1 cellular context compared by ENCODE assay signal in genomic region chr21:28885853-28886177, GRCh38.
TF ChIP-seq lines count a peak whose summit lies in the region.

No MANE protein-coding gene starts in this region.

TF ChIP-seq in WTC11, 78 proteins besides CTCF, POLR2A, EP300 and RAD21 (continued from another document):
- TF ChIP-seq, protein P1, sequence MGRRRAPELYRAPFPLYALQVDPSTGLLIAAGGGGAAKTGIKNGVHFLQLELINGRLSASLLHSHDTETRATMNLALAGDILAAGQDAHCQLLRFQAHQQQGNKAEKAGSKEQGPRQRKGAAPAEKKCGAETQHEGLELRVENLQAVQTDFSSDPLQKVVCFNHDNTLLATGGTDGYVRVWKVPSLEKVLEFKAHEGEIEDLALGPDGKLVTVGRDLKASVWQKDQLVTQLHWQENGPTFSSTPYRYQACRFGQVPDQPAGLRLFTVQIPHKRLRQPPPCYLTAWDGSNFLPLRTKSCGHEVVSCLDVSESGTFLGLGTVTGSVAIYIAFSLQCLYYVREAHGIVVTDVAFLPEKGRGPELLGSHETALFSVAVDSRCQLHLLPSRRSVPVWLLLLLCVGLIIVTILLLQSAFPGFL (CRISPR knock-in tag; IDR thresholded peaks at IDR 0.05; ENCODE audit: borderline replicate concordance), result no peak
- TF ChIP-seq MYBL2 (CRISPR knock-in tag; IDR thresholded peaks at IDR 0.05) (no peak), CREM (CRISPR knock-in tag; IDR thresholded peaks at IDR 0.05) (no peak), AFF4 (CRISPR knock-in tag; IDR thresholded peaks at IDR 0.05; ENCODE audit: borderline replicate concordance) (no peak)
